ENCODE assay signal across 33 cellular contexts in genomic region chr12:23426328-23426727, GRCh38.
"Had no signal": no experiment of that assay in that cellular context is flagged by ENCODE, and none has a peak within 500 bp of the region (broad histone marks: within the 10 kb centered on the region; RNA-seq: fewer than 3 reads in every experiment).

No MANE protein-coding gene starts in this region.

- ATAC-seq: activated naive CD4-positive, alpha-beta T cell treated with anti-CD3 and anti-CD28 coated beads, Interleukin-2, amount 50 U/mL, for 72 hours; activated naive CD8-positive, alpha-beta T cell treated with anti-CD3 and anti-CD28 coated beads, Interleukin-2, amount 50 U/mL, for 24 hours; activated T-cell treated with anti-CD3 and anti-CD28 coated beads, Interleukin-2, amount 50 U/mL, for 4 hours; activated T-cell treated with anti-CD3 and anti-CD28 coated beads, Interleukin-2, amount 50 U/mL, for 72 hours; activated T-helper 17 cell treated with anti-CD3 and anti-CD28 coated beads, Interleukin-2, amount 50 U/mL, for 72 hours; body of pancreas had no signal

- FAIRE-seq: astrocyte, bronchial epithelial cell had no signal

- H3K4me3 ChIP-seq: adrenal gland, ascending aorta, body of pancreas, breast epithelium, cardiac muscle cell had no signal

- H3K36me3 ChIP-seq: adrenal gland, ascending aorta, brain microvascular endothelial cell, breast epithelium, cardiac muscle cell had no signal

- H3K4me1 ChIP-seq: adrenal gland, ascending aorta, body of pancreas, breast epithelium had no signal

- H3K27ac ChIP-seq: adrenal gland, ascending aorta, body of pancreas, brain microvascular endothelial cell, breast epithelium, cardiac muscle cell had no signal

- H3K9me3 ChIP-seq: adrenal gland, ascending aorta, body of pancreas, breast epithelium had no signal

- DNase-seq: activated effector memory CD4-positive, alpha-beta T cell treated with anti-CD3 and anti-CD28 coated beads, Interleukin-2, amount 50 U/mL, for 16 hours; activated effector memory CD4-positive, alpha-beta T cell treated with Interleukin-2 at 50 U/mL for 16 hours; activated gamma-delta T cell; activated gamma-delta T cell treated with Interleukin-2 at 50 U/mL for 16 hours; activated naive CD4-positive, alpha-beta T cell; activated naive CD4-positive, alpha-beta T cell treated with anti-CD3 and anti-CD28 coated beads for 36 hours; activated naive CD4-positive, alpha-beta T cell treated with anti-CD3 and anti-CD28 coated beads, Interleukin-2, amount 10 ng/mL, durations not matched to agents 7 days and 5 days; activated naive CD4-positive, alpha-beta T cell treated with anti-CD3 and anti-CD28 coated beads, Interleukin-2, amount 50 U/mL, for 16 hours; activated naive CD4-positive, alpha-beta T cell treated with Interleukin-2 at 50 U/mL for 16 hours; activated naive CD8-positive, alpha-beta T cell treated with anti-CD3 and anti-CD28 coated beads for 36 hours; activated naive CD8-positive, alpha-beta T cell treated with anti-CD3 and anti-CD28 coated beads, Interleukin-2, amount 10 ng/mL, durations not matched to agents 7 days and 5 days; activated naive CD8-positive, alpha-beta T cell treated with anti-CD3 and anti-CD28 coated beads, Interleukin-2, amount 50 U/mL, for 24 hours; activated T-cell treated with anti-CD3 and anti-CD28 coated beads, Interleukin-2, amount 50 U/mL, for 24 hours; activated T-cell treated with anti-CD3 and anti-CD28 coated beads, Interleukin-2, amount 50 U/mL, for 4 hours; activated T-cell treated with anti-CD3 and anti-CD28 coated beads, Interleukin-2, amount 50 U/mL, for 48 hours; activated T-cell treated with anti-CD3 and anti-CD28 coated beads, Interleukin-2, amount 50 U/mL, for 72 hours; adrenal gland; amniotic stem cell; amygdala; anterior cingulate cortex; aorta; body of pancreas; brain microvascular endothelial cell; caudate nucleus; central memory CD4-positive, alpha-beta T cell; cerebellar nuclear complex had no signal

- H3K27me3 ChIP-seq: adrenal gland, ascending aorta, body of pancreas, brain microvascular endothelial cell, breast epithelium, cardiac muscle cell had no signal
